ENCODE assay signal across 12 cellular contexts in the genomic region with DNA sequence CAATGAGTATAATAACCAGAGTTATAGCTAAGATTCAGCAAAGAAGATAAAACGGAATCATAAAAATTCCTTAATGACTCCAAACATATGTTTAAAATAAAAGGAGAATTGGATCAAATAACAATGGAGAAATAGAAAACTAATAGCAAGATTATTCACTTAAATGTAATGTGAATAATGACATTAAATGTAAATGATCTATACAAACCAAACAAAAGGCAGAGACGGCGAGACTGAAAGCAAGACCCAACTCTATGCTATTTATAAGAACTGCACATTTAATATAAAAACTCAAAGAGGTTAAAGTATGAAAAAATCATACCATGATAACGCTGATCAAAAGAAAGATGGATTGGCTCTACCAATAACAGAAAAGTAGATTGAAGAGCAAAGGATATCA. TPM values are rescaled to one million over a fixed set of nuclear protein-coding genes. Genes with fewer than 3 reads are reported as not detected.
"Had no signal": no experiment of that assay in that cellular context is flagged by ENCODE, and none has a peak within 500 bp of the region (broad histone marks: within the 10 kb centered on the region; RNA-seq: fewer than 3 reads in every experiment).

No MANE protein-coding gene starts in this region.

- H3K9me3 ChIP-seq: HAP-1 had no signal

- FAIRE-seq: H1, H54 had no signal

- H3K27ac Mint-ChIP-seq: GM23338, H9, HFFc6 had no signal

- H3K9ac ChIP-seq: GM23248 had no signal

- ATAC-seq: GM23338, HCT116 had no signal

- H3K36me3 ChIP-seq: HAP-1 had no signal

- H3K4me3 ChIP-seq: GM23248, GM23338, HAP-1 had no signal

- H3K9me3 Mint-ChIP-seq: GM23338, H9 had no signal

- H3K4me3 Mint-ChIP-seq: GM23338, H9, HFFc6 had no signal

- H3K27ac ChIP-seq: GM23248 had no signal

- H2AFZ ChIP-seq: GM23248, GM23338 had no signal

- DNase-seq: GM23248, GOT3, H7, H9, HCEC 1CT, HFFc6 had no signal

- H3K4me2 ChIP-seq: GM23338 had no signal

- H3K4me1 ChIP-seq: HAP-1 had no signal

RNA-seq across cellular contexts. Expression of a gene that starts 3.9 kb away (rescaled TPM):
- total RNA-seq: GM23248, H1, H4, H7, H9, HFFc6 had no signal
- polyA plus RNA-seq: GM23248 had no signal
